1 cellular context compared by ENCODE assay signal in genomic region chr4:88414755-88415154, GRCh38.
A peak's percentile ranks its signal among the peaks of the same experiment; 100 is the strongest.
TF ChIP-seq lines count a peak whose summit lies in the region.

No MANE protein-coding gene starts in this region.

TF ChIP-seq in K562, 482 proteins besides CTCF, POLR2A, EP300 and RAD21 (continued from another document):
- TF ChIP-seq ZBTB49 (CRISPR knock-in tag; IDR thresholded peaks at IDR 0.05; ENCODE audit: borderline replicate concordance), result no peak
- peak; percentile 63 for TF ChIP-seq IRF9 (tag; IDR thresholded peaks at IDR 0.05)
- TF ChIP-seq NR4A1 (CRISPR knock-in tag; IDR thresholded peaks at IDR 0.05), result no peak
- peak; percentile 90 for TF ChIP-seq NR4A1 (tag; IDR thresholded peaks at IDR 0.05)
- TF ChIP-seq SUPT5H (IDR thresholded peaks at IDR 0.05), result no peak
